In the genomic region with DNA sequence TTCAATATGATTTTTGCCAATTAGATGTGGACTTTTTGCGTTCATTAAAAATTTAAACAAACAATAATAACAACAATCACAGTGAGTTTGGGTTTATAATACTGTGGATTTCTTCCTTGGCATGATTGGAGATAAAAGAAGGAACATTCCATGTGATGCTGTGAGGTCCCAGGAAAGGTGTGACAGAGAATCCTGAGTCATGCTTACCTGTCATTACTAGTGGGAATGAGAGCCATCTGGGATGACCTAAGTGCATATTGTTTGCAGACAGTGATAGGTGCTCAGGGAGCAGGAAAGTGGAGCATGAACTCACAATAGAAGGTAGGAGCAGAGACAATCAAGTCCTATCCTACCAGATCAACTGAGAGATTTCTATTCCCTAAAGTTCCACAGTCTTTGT, we compare ENCODE assay signal across 1 cellular context.
TF ChIP-seq lines count a peak whose summit lies in the region.

No MANE protein-coding gene starts in this region.

TF ChIP-seq in HCT116, 20 proteins besides CTCF, POLR2A, EP300 and RAD21:
- TF ChIP-seq SRF (IDR thresholded peaks at IDR 0.05; ENCODE audit: low read depth) (no peak), ELF1 (IDR thresholded peaks at IDR 0.05; ENCODE audit: borderline replicate concordance, low read depth) (no peak), SP1 (IDR thresholded peaks at IDR 0.05; ENCODE audit: low read depth) (peak; percentile 9; the same call in 1 of the 2 replicates), EZH2 (IDR thresholded peaks at IDR 0.05) (no peak), YY1 (IDR thresholded peaks at IDR 0.05; ENCODE audit: extremely low read depth, insufficient replicate concordance, low read depth, low read length) (no peak), EGR1 (IDR thresholded peaks at IDR 0.05; ENCODE audit: low read depth) (no peak), ZFX (IDR thresholded peaks at IDR 0.05) (no peak), FOSL1 (IDR thresholded peaks at IDR 0.05; ENCODE audit: low read depth) (0 out of 2 replicates have a peak, but pooled peaks have one; percentile 22), CBX3 (IDR thresholded peaks at IDR 0.05; ENCODE audit: low read depth) (no peak), EZH2phosphoT487 (IDR thresholded peaks at IDR 0.05; ENCODE audit: borderline replicate concordance) (no peak), JUND (IDR thresholded peaks at IDR 0.05) (peak; percentile 35; the same call in 1 of the 2 replicates), POLR2AphosphoS5 (IDR thresholded peaks at IDR 0.05; ENCODE audit: low read depth, low read length) (no peak), CEBPB (IDR thresholded peaks at IDR 0.05; ENCODE audit: low read depth) (no peak), SIN3A (IDR thresholded peaks at IDR 0.05; ENCODE audit: low read depth) (peak; percentile 32; the same call in 1 of the 2 replicates)
- TF ChIP-seq, protein P1, sequence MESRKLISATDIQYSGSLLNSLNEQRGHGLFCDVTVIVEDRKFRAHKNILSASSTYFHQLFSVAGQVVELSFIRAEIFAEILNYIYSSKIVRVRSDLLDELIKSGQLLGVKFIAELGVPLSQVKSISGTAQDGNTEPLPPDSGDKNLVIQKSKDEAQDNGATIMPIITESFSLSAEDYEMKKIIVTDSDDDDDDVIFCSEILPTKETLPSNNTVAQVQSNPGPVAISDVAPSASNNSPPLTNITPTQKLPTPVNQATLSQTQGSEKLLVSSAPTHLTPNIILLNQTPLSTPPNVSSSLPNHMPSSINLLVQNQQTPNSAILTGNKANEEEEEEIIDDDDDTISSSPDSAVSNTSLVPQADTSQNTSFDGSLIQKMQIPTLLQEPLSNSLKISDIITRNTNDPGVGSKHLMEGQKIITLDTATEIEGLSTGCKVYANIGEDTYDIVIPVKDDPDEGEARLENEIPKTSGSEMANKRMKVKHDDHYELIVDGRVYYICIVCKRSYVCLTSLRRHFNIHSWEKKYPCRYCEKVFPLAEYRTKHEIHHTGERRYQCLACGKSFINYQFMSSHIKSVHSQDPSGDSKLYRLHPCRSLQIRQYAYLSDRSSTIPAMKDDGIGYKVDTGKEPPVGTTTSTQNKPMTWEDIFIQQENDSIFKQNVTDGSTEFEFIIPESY (IDR thresholded peaks at IDR 0.05; ENCODE audit: extremely low read depth, insufficient replicate concordance, low read length), result no peak
- TF ChIP-seq, protein P2, sequence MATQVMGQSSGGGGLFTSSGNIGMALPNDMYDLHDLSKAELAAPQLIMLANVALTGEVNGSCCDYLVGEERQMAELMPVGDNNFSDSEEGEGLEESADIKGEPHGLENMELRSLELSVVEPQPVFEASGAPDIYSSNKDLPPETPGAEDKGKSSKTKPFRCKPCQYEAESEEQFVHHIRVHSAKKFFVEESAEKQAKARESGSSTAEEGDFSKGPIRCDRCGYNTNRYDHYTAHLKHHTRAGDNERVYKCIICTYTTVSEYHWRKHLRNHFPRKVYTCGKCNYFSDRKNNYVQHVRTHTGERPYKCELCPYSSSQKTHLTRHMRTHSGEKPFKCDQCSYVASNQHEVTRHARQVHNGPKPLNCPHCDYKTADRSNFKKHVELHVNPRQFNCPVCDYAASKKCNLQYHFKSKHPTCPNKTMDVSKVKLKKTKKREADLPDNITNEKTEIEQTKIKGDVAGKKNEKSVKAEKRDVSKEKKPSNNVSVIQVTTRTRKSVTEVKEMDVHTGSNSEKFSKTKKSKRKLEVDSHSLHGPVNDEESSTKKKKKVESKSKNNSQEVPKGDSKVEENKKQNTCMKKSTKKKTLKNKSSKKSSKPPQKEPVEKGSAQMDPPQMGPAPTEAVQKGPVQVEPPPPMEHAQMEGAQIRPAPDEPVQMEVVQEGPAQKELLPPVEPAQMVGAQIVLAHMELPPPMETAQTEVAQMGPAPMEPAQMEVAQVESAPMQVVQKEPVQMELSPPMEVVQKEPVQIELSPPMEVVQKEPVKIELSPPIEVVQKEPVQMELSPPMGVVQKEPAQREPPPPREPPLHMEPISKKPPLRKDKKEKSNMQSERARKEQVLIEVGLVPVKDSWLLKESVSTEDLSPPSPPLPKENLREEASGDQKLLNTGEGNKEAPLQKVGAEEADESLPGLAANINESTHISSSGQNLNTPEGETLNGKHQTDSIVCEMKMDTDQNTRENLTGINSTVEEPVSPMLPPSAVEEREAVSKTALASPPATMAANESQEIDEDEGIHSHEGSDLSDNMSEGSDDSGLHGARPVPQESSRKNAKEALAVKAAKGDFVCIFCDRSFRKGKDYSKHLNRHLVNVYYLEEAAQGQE (IDR thresholded peaks at IDR 0.05; ENCODE audit: low read depth), result no peak
- TF ChIP-seq, protein P3, sequence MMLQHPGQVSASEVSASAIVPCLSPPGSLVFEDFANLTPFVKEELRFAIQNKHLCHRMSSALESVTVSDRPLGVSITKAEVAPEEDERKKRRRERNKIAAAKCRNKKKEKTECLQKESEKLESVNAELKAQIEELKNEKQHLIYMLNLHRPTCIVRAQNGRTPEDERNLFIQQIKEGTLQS (IDR thresholded peaks at IDR 0.05), result no peak
- TF ChIP-seq, protein P4, sequence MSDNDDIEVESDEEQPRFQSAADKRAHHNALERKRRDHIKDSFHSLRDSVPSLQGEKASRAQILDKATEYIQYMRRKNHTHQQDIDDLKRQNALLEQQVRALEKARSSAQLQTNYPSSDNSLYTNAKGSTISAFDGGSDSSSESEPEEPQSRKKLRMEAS (IDR thresholded peaks at IDR 0.05), result peak; percentile 58
